11 cellular contexts compared by ENCODE assay signal in the genomic region with DNA sequence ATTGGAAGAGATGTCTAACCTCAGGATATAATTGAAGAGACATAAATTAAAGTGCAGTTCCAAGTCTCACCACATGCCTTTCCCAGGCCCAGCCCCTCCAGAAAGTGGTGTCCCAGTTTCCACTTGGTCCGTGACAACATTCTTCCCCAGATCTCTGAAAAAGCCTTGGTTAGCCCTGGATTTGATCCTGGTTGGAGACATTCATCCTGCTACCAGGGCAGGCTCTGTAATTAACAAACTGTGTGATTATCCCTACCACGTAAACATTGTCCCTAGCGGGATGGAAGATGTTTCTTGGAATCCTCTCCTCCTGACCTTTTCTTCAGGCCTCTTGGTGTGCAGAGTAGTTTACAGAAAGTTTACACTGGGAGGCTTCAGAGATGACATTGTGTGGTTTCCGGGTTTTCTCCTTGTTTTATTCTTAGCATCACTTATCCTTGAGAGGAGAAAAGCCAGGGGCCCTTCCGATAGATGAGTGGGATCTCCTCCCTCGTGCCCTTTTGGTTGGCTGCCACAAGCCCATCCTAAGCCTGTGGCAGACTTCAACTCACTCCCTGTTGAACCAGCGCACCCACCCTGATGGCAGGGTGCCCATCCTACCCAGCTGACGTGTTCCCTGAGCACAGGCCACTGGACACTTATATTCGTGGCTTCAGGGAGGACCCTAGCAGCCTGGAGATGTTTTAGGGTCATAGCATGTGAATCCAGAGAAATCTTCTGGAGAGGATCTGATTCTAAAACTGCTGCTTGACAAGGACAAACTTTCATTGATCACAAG.
DNase-seq lines count a peak whose midpoint lies in the region; ATAC-seq and TF ChIP-seq lines count a peak whose summit lies in the region.
"Had no signal": no experiment of that assay in that cellular context is flagged by ENCODE, and none has a peak within 500 bp of the region (broad histone marks: within the 10 kb centered on the region; RNA-seq: fewer than 3 reads in every experiment).

No MANE protein-coding gene starts in this region.

- H2AFZ ChIP-seq in neural cell (ENCODE audit: low read depth, low read length): no peak overlapping the region

- no peak for ATAC-seq in GM19463 (IDR thresholded peaks at IDR 0.05; ENCODE audit: unreplicated experiment)

- no peak overlapping the region for H3K4me3 ChIP-seq in BE2C (ENCODE audit: low read depth, low read length)
- no peak overlapping the region for H3K4me3 ChIP-seq in colonic mucosa
- no peak overlapping the region for H3K4me3 ChIP-seq in neural cell (ENCODE audit: low read length)
- no peak overlapping the region for H3K4me3 ChIP-seq in ovary
- H3K4me3 ChIP-seq: right atrium auricular region had no signal

- no peaks in the 10 kb centered on the region for H4K20me1 ChIP-seq in neural cell (ENCODE audit: insufficient read depth)

- TF ChIP-seq EP300 in neural cell (conservative IDR thresholded peaks at IDR 0.05; ENCODE audit: poor library complexity, severe bottlenecking): no peak
- TF ChIP-seq EP300 in ovary (IDR thresholded peaks at IDR 0.05): no peak

- no peaks in the 10 kb centered on the region for H3K79me2 ChIP-seq in neural cell (replicated peaks; ENCODE audit: insufficient read depth, low read length)

- H3K9me2 ChIP-seq in neural cell (ENCODE audit: insufficient read depth, low read length): no peaks in the 10 kb centered on the region

- intact Hi-C loops in colonic mucosa (cut with DNase I) (no loop called here), ovary (cut with DNase I) (no loop called here)

- H3K4me1 ChIP-seq in BE2C (peaks cover 5% of the 10 kb centered on the region), colonic mucosa (no peaks in the 10 kb centered on the region), ovary (ENCODE audit: insufficient read depth) (peaks cover 2% of the 10 kb centered on the region)
- H3K4me1 ChIP-seq: right atrium auricular region had no signal

- peak; percentile 39 for TF ChIP-seq CTCF in BE2C (IDR thresholded peaks at IDR 0.05; ENCODE audit: low read depth, low read length)
- peak; percentile 48 for TF ChIP-seq CTCF in colonic mucosa (IDR thresholded peaks at IDR 0.05)
- peak; percentile 38 for TF ChIP-seq CTCF in neural cell (IDR thresholded peaks at IDR 0.05; ENCODE audit: poor library complexity, severe bottlenecking)
- TF ChIP-seq CTCF in ovary (IDR thresholded peaks at IDR 0.05): no peak

- H3K9ac ChIP-seq in colonic mucosa (ENCODE audit: low read depth in 2 of 2, low read length in 2 of 2) (no peak overlapping the region), neural cell (ENCODE audit: low read length) (no peak overlapping the region)

- DNase-seq in BE2C (no peak), HuH-7.5 (ENCODE audit: low spot score) (peak; percentile 22), colonic mucosa (no peak), NCI-H1092 treated with DMSO at 0.1 percent for 48 hours (lab: John Stamatoyannopoulos, UW) (no peak), ovary (no peak)
- no peak for DNase-seq in activated effector memory CD4-positive, alpha-beta T cell treated with Interleukin-2 at 50 U/mL for 16 hours
- DNase-seq: GF-D8, T1000 had no signal

- H3K9me3 ChIP-seq in BE2C (no peaks in the 10 kb centered on the region), colonic mucosa (no peaks in the 10 kb centered on the region), neural cell (ENCODE audit: low read length) (no peaks in the 10 kb centered on the region), ovary (no peaks in the 10 kb centered on the region)
- H3K9me3 ChIP-seq: right atrium auricular region had no signal

- H3K36me3 ChIP-seq in BE2C: no peaks in the 10 kb centered on the region
- no peaks in the 10 kb centered on the region for H3K36me3 ChIP-seq in colonic mucosa
- H3K36me3 ChIP-seq in neural cell (ENCODE audit: insufficient read depth, low read length): no peaks in the 10 kb centered on the region
- no peaks in the 10 kb centered on the region for H3K36me3 ChIP-seq in ovary
- H3K36me3 ChIP-seq: right atrium auricular region had no signal

- WGBS in ovary, 3 donors: 26 to 46% (median 31%) methylated on average over 9 of the region's 9 CpGs

- H3K4me2 ChIP-seq in neural cell (ENCODE audit: low read length): no peak overlapping the region

- no peaks in the 10 kb centered on the region for H3F3A ChIP-seq in neural cell (ENCODE audit: insufficient read depth, low read length, poor library complexity, severe bottlenecking)

- TF ChIP-seq RAD21 in neural cell (conservative IDR thresholded peaks at IDR 0.05): no peak

- no peaks in the 10 kb centered on the region for H3K27me3 ChIP-seq in BE2C
- H3K27me3 ChIP-seq in colonic mucosa: no peaks in the 10 kb centered on the region
- H3K27me3 ChIP-seq in neural cell (ENCODE audit: insufficient read depth, low read depth, low read length): no peaks in the 10 kb centered on the region
- no peaks in the 10 kb centered on the region for H3K27me3 ChIP-seq in ovary
- H3K27me3 ChIP-seq: right atrium auricular region had no signal

- TF ChIP-seq POLR2A in ovary (IDR thresholded peaks at IDR 0.05): no peak

- no peak overlapping the region for H3K27ac ChIP-seq in colonic mucosa
- H3K27ac ChIP-seq in neural cell (ENCODE audit: low read length): no peak overlapping the region
- no peak overlapping the region for H3K27ac ChIP-seq in ovary
- H3K27ac ChIP-seq: right atrium auricular region had no signal

TF ChIP-seq in neural cell, 6 proteins besides CTCF, POLR2A, EP300 and RAD21:
- TF ChIP-seq TAF1 (IDR thresholded peaks at IDR 0.05; ENCODE audit: low read depth) (no peak), SMC3 (conservative IDR thresholded peaks at IDR 0.05; ENCODE audit: poor library complexity) (no peak)
- TF ChIP-seq, protein P1, sequence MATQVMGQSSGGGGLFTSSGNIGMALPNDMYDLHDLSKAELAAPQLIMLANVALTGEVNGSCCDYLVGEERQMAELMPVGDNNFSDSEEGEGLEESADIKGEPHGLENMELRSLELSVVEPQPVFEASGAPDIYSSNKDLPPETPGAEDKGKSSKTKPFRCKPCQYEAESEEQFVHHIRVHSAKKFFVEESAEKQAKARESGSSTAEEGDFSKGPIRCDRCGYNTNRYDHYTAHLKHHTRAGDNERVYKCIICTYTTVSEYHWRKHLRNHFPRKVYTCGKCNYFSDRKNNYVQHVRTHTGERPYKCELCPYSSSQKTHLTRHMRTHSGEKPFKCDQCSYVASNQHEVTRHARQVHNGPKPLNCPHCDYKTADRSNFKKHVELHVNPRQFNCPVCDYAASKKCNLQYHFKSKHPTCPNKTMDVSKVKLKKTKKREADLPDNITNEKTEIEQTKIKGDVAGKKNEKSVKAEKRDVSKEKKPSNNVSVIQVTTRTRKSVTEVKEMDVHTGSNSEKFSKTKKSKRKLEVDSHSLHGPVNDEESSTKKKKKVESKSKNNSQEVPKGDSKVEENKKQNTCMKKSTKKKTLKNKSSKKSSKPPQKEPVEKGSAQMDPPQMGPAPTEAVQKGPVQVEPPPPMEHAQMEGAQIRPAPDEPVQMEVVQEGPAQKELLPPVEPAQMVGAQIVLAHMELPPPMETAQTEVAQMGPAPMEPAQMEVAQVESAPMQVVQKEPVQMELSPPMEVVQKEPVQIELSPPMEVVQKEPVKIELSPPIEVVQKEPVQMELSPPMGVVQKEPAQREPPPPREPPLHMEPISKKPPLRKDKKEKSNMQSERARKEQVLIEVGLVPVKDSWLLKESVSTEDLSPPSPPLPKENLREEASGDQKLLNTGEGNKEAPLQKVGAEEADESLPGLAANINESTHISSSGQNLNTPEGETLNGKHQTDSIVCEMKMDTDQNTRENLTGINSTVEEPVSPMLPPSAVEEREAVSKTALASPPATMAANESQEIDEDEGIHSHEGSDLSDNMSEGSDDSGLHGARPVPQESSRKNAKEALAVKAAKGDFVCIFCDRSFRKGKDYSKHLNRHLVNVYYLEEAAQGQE (IDR thresholded peaks at IDR 0.05; ENCODE audit: borderline replicate concordance): no peak

Comparison
In these comparisons a context has a peak if more than half of its experiments do, and no peak if none do; other contexts are left out.
1. CTCF ChIP-seq: peak in BE2C (single experiment), colonic mucosa (single experiment) and neural cell (single experiment); none in ovary (0 of 3).